11 cellular contexts compared by ENCODE assay signal in genomic region chr5:73822989-73823339, GRCh38.
DNase-seq lines count a peak whose midpoint lies in the region.
"Had no signal": no experiment of that assay in that cellular context is flagged by ENCODE, and none has a peak within 500 bp of the region (broad histone marks: within the 10 kb centered on the region; RNA-seq: fewer than 3 reads in every experiment).

No MANE protein-coding gene starts in this region.

- H3K36me3 ChIP-seq in GM23248 (ENCODE audit: low read depth) (no peaks in the 10 kb centered on the region), trophoblast cell (ENCODE audit: control insufficient read depth in 1 of 2, insufficient read depth in 2 of 2, low read length in 2 of 2) (no peaks in the 10 kb centered on the region)
- H3K36me3 ChIP-seq: heart left ventricle had no signal

- 72 to 75% methylated on average over 4 of the region's 4 CpGs for WGBS in GM23248 (ENCODE audit: low coverage in 1 of 2, low lambda C conversion rate in 2 of 2, missing lambda C conversion rate in 2 of 2), 2 experiments
- WGBS in trophoblast cell (ENCODE audit: extremely low coverage, insufficient coverage, insufficient read length) = no CpG with 5 or more reads among the region's 4 CpGs

- peak overlapping the region; percentile 31 for H3K27ac ChIP-seq in GM23248
- peak overlapping the region; percentile 8 for H3K27ac ChIP-seq in epithelial cell of prostate
- H3K27ac ChIP-seq in trophoblast cell (ENCODE audit: low read depth, low read length) = no peak overlapping the region
- H3K27ac ChIP-seq: heart left ventricle had no signal

- no peak overlapping the region for H2BK12ac ChIP-seq in trophoblast cell (ENCODE audit: low read length)

- no peak overlapping the region for H3K23ac ChIP-seq in trophoblast cell (ENCODE audit: low read length)

- H4K91ac ChIP-seq in trophoblast cell (ENCODE audit: low read depth, low read length) = no peak overlapping the region

- H3K4me1 ChIP-seq in GM23248 (ENCODE audit: insufficient read depth) (peaks cover 80% of the 10 kb centered on the region), trophoblast cell (ENCODE audit: control insufficient read depth in 1 of 2, insufficient read depth in 2 of 2, low read length in 2 of 2) (no peaks in the 10 kb centered on the region)

- H3K79me1 ChIP-seq in trophoblast cell (ENCODE audit: low read length) = no peaks in the 10 kb centered on the region

- no peaks in the 10 kb centered on the region for H3K9me2 ChIP-seq in GM23248 (ENCODE audit: insufficient read depth)

- no peak overlapping the region for H4K8ac ChIP-seq in trophoblast cell (ENCODE audit: low read depth, low read length)

- no peak overlapping the region for H3K9ac ChIP-seq in GM23248
- no peak overlapping the region for H3K9ac ChIP-seq in trophoblast cell (ENCODE audit: low read length)

- no peak overlapping the region for H3K14ac ChIP-seq in trophoblast cell (ENCODE audit: low read length)

- no peak overlapping the region for H2AK5ac ChIP-seq in trophoblast cell (ENCODE audit: low read length)

- H3K9me3 ChIP-seq in GM23248 (ENCODE audit: low read depth) = no peaks in the 10 kb centered on the region
- H3K9me3 ChIP-seq in trophoblast cell (ENCODE audit: insufficient read depth, low read depth, low read length) = peaks cover 2% of the 10 kb centered on the region
- H3K9me3 ChIP-seq: heart left ventricle had no signal

- H3K4me2 ChIP-seq in GM23248 (ENCODE audit: unreplicated experiment) (peak overlapping the region; percentile 12), trophoblast cell (ENCODE audit: low read length) (no peak overlapping the region)

- no peaks in the 10 kb centered on the region for H4K20me1 ChIP-seq in GM23248 (ENCODE audit: insufficient read depth)

- H4K12ac ChIP-seq in trophoblast cell (ENCODE audit: low read depth, low read length) = no peak overlapping the region

- H3F3A ChIP-seq in GM23248 (ENCODE audit: insufficient read depth) = peaks cover 54% of the 10 kb centered on the region

- no peaks in the 10 kb centered on the region for H3K27me3 ChIP-seq in GM23248 (replicated peaks; ENCODE audit: insufficient read depth)
- H3K27me3 ChIP-seq in trophoblast cell (ENCODE audit: insufficient read depth, low read length) = no peaks in the 10 kb centered on the region
- H3K27me3 ChIP-seq: heart left ventricle had no signal

- H3K18ac ChIP-seq in trophoblast cell (ENCODE audit: low read length) = no peak overlapping the region

- no peak overlapping the region for H3K4me3 ChIP-seq in GM23248
- no peak overlapping the region for H3K4me3 ChIP-seq in trophoblast cell (ENCODE audit: low read depth, low read length)
- H3K4me3 ChIP-seq: heart left ventricle had no signal

- no peak overlapping the region for H3K4ac ChIP-seq in trophoblast cell (ENCODE audit: low read depth, low read length)

- DNase-seq in GM23248 (peak; percentile 45), NCI-H748 (lab: John Stamatoyannopoulos, UW; ENCODE audit: unreplicated experiment) (peak; percentile 82), epithelial cell of prostate (ENCODE audit: low read depth, low spot score) (no peak), renal cortical epithelial cell (ENCODE audit: low read depth) (peak; percentile 95), epidermal melanocyte (ENCODE audit: insufficient read length, low spot score) (no peak), trophoblast cell (no peak)
- no peak for DNase-seq in activated CD4-positive, CD25-positive, alpha-beta regulatory T cell (lab: John Stamatoyannopoulos, UW)
- DNase-seq in activated CD4-positive, alpha-beta T cell treated with anti-CD3 and anti-CD28 coated beads, Interleukin-2, amount 50 U/mL, for 1 hour = no peak
- DNase-seq: activated CD8-positive, alpha-beta T cell treated with anti-CD3 and anti-CD28 coated beads, Interleukin-2, amount 10 ng/mL, durations not matched to agents 7 days and 5 days; heart left ventricle; T-cell had no signal

- no peak overlapping the region for H2BK5ac ChIP-seq in trophoblast cell (ENCODE audit: low read depth, low read length, poor library complexity)

- in situ Hi-C loops in GM23248 (cut with MboI) = no loop called here

- H3K79me2 ChIP-seq in GM23248 (ENCODE audit: insufficient read depth) = no peaks in the 10 kb centered on the region
- no peaks in the 10 kb centered on the region for H3K79me2 ChIP-seq in trophoblast cell (ENCODE audit: control insufficient read depth, insufficient read depth, low read length, poor library complexity)

- H2AFZ ChIP-seq in GM23248 (no peak overlapping the region), trophoblast cell (ENCODE audit: insufficient read depth, low read length, poor library complexity) (no peak overlapping the region)

- no peak overlapping the region for H2BK120ac ChIP-seq in trophoblast cell (ENCODE audit: insufficient read depth, low read length, poor library complexity)

Comparison
In these comparisons a context has a peak if more than half of its experiments do, and no peak if none do; other contexts are left out.
1. DNase-seq: peak in GM23248 (single experiment), NCI-H748 (single experiment) and renal cortical epithelial cell (single experiment); none in epithelial cell of prostate (single experiment), activated CD4-positive, CD25-positive, alpha-beta regulatory T cell (0 of 4), epidermal melanocyte (single experiment), activated CD4-positive, alpha-beta T cell treated with anti-CD3 and anti-CD28 coated beads, Interleukin-2, amount 50 U/mL, for 1 hour (single experiment) and trophoblast cell (0 of 2).